In the genomic region with DNA sequence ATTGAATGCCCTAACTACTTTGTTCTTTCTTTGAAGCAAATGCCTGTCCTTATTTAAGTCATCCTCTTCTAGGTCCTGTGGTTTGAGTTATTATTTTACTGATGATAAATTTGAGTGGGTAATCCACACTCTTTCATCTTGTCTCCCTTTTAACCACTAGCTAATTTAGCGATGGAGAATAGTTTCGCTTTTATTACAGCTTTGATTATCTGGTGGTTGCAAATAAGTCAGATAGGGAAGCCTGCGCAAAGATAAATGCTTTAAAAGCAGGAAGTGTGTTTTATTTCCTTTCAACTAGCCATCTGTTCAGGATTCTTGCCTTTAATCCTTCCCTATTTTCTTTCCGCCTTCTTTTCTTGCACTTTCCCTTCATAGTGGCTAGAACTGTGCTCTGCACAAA, we compare ENCODE assay signal across 14 cellular contexts.
DNase-seq lines count a peak whose midpoint lies in the region; ATAC-seq, FAIRE-seq and TF ChIP-seq lines count a peak whose summit lies in the region.
"Had no signal": no experiment of that assay in that cellular context is flagged by ENCODE, and none has a peak within 500 bp of the region (broad histone marks: within the 10 kb centered on the region; RNA-seq: fewer than 3 reads in every experiment).

No MANE protein-coding gene starts in this region.

- H3K4me1 Mint-ChIP-seq in stimulated activated naive CD8-positive, alpha-beta T cell treated with anti-CD3 and anti-CD28 coated beads, Interleukin-15, Interleukin-2, amounts not matched to agents 100 ng/mL and 50 ng/mL, for 24 hours (ENCODE audit: low read depth) = peaks cover 19% of the 10 kb centered on the region

- no peaks in the 10 kb centered on the region for H3K27me3 ChIP-seq in endothelial cell of umbilical vein (ENCODE audit: control insufficient read depth in 2 of 2, insufficient read depth in 2 of 2, low read length in 2 of 2)
- H3K27me3 ChIP-seq: foreskin keratinocyte had no signal

- no peak for FAIRE-seq in endothelial cell of umbilical vein (lab: Jason Lieb, UNC)

- no peaks in the 10 kb centered on the region for H3K36me3 Mint-ChIP-seq in stimulated activated naive CD8-positive, alpha-beta T cell treated with anti-CD3 and anti-CD28 coated beads, Interleukin-15, Interleukin-2, amounts not matched to agents 100 ng/mL and 50 ng/mL, for 24 hours (ENCODE audit: low read depth)

- H3K27me3 Mint-ChIP-seq in stimulated activated naive CD8-positive, alpha-beta T cell treated with anti-CD3 and anti-CD28 coated beads, Interleukin-15, Interleukin-2, amounts not matched to agents 100 ng/mL and 50 ng/mL, for 24 hours = peaks cover 7% of the 10 kb centered on the region

- TF ChIP-seq CTCF in endothelial cell of umbilical vein (IDR thresholded peaks at IDR 0.05; ENCODE audit: extremely low read depth in 1 of 2, insufficient read depth in 1 of 2, low read depth in 1 of 2, low read length in 2 of 2) = no peak

- DNase-seq in stimulated activated naive CD8-positive, alpha-beta T cell treated with anti-CD3 and anti-CD28 coated beads, Interleukin-15, Interleukin-2, amounts not matched to agents 100 U/mL and 50 U/mL, for 24 hours = no peak
- DNase-seq in OCI-M1 (lab: John Stamatoyannopoulos, UW) = peak; percentile 15
- peak; percentile 19 for DNase-seq in endothelial cell of umbilical vein (ENCODE audit: low read depth, low spot score)
- DNase-seq in stimulated activated CD4-positive, alpha-beta T cell treated with anti-CD3 and anti-CD28 coated beads, Interleukin-4, amount 100 ng/mL, for 4 hours = no peak
- no peak for DNase-seq in GDM1 (lab: John Stamatoyannopoulos, UW)
- DNase-seq in NCI-H2107 (lab: John Stamatoyannopoulos, UW) = no peak
- DNase-seq: DMS153, foreskin keratinocyte, midbrain, NCI-H1694 treated with DMSO at 0.1 percent for 48 hours, NCI-H526, WERI-Rb-1 had no signal

- H3K4me1 ChIP-seq in endothelial cell of umbilical vein (ENCODE audit: control insufficient read depth, extremely low read depth, insufficient read depth, low read length) = peaks cover 24% of the 10 kb centered on the region

- H2AFZ ChIP-seq in endothelial cell of umbilical vein (ENCODE audit: low read depth, low read length) = no peak overlapping the region

- peak overlapping the region; percentile 46 for H3K4me3 Mint-ChIP-seq in stimulated activated naive CD8-positive, alpha-beta T cell treated with anti-CD3 and anti-CD28 coated beads, Interleukin-15, Interleukin-2, amounts not matched to agents 100 ng/mL and 50 ng/mL, for 24 hours

- peak overlapping the region; percentile 52 for H3K27ac ChIP-seq in endothelial cell of umbilical vein (ENCODE audit: insufficient read depth, low read depth, low read length)
- H3K27ac ChIP-seq: foreskin keratinocyte, WERI-Rb-1 had no signal

- TSS peak; percentile 8 for BruUV-seq in endothelial cell of umbilical vein (replicated peaks; lab: Mats Ljungman, UMichigan)

- no peaks in the 10 kb centered on the region for H3K9me3 ChIP-seq in endothelial cell of umbilical vein (replicated peaks; ENCODE audit: control insufficient read depth, insufficient read depth, low read length)

- POLR2A ChIA-PET in endothelial cell of umbilical vein (lab: Charles Lee) = no interaction called here

- H3K4me2 ChIP-seq in endothelial cell of umbilical vein (ENCODE audit: insufficient read depth, low read length) = peak overlapping the region; percentile 24

- no peaks in the 10 kb centered on the region for H3K79me2 ChIP-seq in endothelial cell of umbilical vein (ENCODE audit: control insufficient read depth, insufficient read depth, low read length)

- peak overlapping the region; percentile 46 for H3K27ac Mint-ChIP-seq in stimulated activated naive CD8-positive, alpha-beta T cell treated with anti-CD3 and anti-CD28 coated beads, Interleukin-15, Interleukin-2, amounts not matched to agents 100 ng/mL and 50 ng/mL, for 24 hours

- intact Hi-C loops in endothelial cell of umbilical vein (cut with micrococcal nuclease) = no loop called here

- dilution Hi-C loops in endothelial cell of umbilical vein (cut with MboI; ENCODE audit: extremely low pct_ligation_motif_present, low sequenced_read_pairs) = no loop called here

- no peak overlapping the region for H3K9ac ChIP-seq in endothelial cell of umbilical vein (replicated peaks; ENCODE audit: extremely low read depth, insufficient read depth, low read length)

- no peaks in the 10 kb centered on the region for H3K9me1 ChIP-seq in endothelial cell of umbilical vein (replicated peaks; ENCODE audit: control insufficient read depth, extremely low read depth, insufficient read depth, low read length)

- no peaks in the 10 kb centered on the region for H3K36me3 ChIP-seq in endothelial cell of umbilical vein (ENCODE audit: control insufficient read depth in 2 of 2, extremely low read depth in 1 of 2, insufficient read depth in 2 of 2, low read length in 2 of 2)
- H3K36me3 ChIP-seq: WERI-Rb-1 had no signal

- no peak overlapping the region for H3K4me3 ChIP-seq in endothelial cell of umbilical vein (replicated peaks in 1 of 3; ENCODE audit: insufficient read depth in 1 of 3, low read depth in 1 of 3, low read length in 3 of 3)

- no peaks in the 10 kb centered on the region for H4K20me1 ChIP-seq in endothelial cell of umbilical vein (replicated peaks; ENCODE audit: control insufficient read depth, extremely low read depth, insufficient read depth, low read length)

- TF ChIP-seq POLR2A in endothelial cell of umbilical vein (IDR thresholded peaks at IDR 0.05; ENCODE audit: low read depth, low read length) = no peak

- CTCF ChIA-PET in endothelial cell of umbilical vein (lab: Charles Lee) = no interaction called here

- ATAC-seq in stimulated activated naive CD8-positive, alpha-beta T cell treated with anti-CD3 and anti-CD28 coated beads, Interleukin-15, Interleukin-2, amounts not matched to agents 100 U/mL and 50 U/mL, for 24 hours = no peak
- ATAC-seq in GM19351 (IDR thresholded peaks at IDR 0.05; ENCODE audit: unreplicated experiment) = no peak

- peaks cover 4% of the 10 kb centered on the region for H3K9me3 Mint-ChIP-seq in stimulated activated naive CD8-positive, alpha-beta T cell treated with anti-CD3 and anti-CD28 coated beads, Interleukin-15, Interleukin-2, amounts not matched to agents 100 ng/mL and 50 ng/mL, for 24 hours

TF ChIP-seq in endothelial cell of umbilical vein, 7 proteins besides CTCF, POLR2A, EP300 and RAD21:
- no peak for TF ChIP-seq GATA2 (IDR thresholded peaks at IDR 0.05; ENCODE audit: insufficient read depth, insufficient read length, low read depth, low read length)
- no peak for TF ChIP-seq MYC (IDR thresholded peaks at IDR 0.05; ENCODE audit: low read depth, low read length)
- TF ChIP-seq JUN (IDR thresholded peaks at IDR 0.05; ENCODE audit: borderline replicate concordance, insufficient read depth, insufficient read length, low read depth) = no peak
- TF ChIP-seq POLR2AphosphoS5 (IDR thresholded peaks at IDR 0.05; ENCODE audit: insufficient read depth, low read depth, low read length) = no peak
- TF ChIP-seq FOS (IDR thresholded peaks at IDR 0.05; ENCODE audit: borderline replicate concordance, insufficient read depth, low read length) = no peak
- TF ChIP-seq EZH2 (IDR thresholded peaks at IDR 0.05; ENCODE audit: borderline replicate concordance, low read depth, low read length, severe bottlenecking) = no peak
- TF ChIP-seq, protein P1, sequence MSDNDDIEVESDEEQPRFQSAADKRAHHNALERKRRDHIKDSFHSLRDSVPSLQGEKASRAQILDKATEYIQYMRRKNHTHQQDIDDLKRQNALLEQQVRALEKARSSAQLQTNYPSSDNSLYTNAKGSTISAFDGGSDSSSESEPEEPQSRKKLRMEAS (IDR thresholded peaks at IDR 0.05; ENCODE audit: insufficient read depth, insufficient read length) = no peak
TF ChIP-seq in endothelial cell of umbilical vein: peak in this region for 0.

Comparison
In these comparisons a context has a peak if more than half of its experiments do, and no peak if none do; other contexts are left out.
1. DNase-seq: peak in OCI-M1 (single experiment) and endothelial cell of umbilical vein (single experiment); none in stimulated activated naive CD8-positive, alpha-beta T cell treated with anti-CD3 and anti-CD28 coated beads, Interleukin-15, Interleukin-2, amounts not matched to agents 100 U/mL and 50 U/mL, for 24 hours (single experiment), stimulated activated CD4-positive, alpha-beta T cell treated with anti-CD3 and anti-CD28 coated beads, Interleukin-4, amount 100 ng/mL, for 4 hours (0 of 2), GDM1 (single experiment) and NCI-H2107 (single experiment).